8 cellular contexts compared by ENCODE assay signal in the genomic region with DNA sequence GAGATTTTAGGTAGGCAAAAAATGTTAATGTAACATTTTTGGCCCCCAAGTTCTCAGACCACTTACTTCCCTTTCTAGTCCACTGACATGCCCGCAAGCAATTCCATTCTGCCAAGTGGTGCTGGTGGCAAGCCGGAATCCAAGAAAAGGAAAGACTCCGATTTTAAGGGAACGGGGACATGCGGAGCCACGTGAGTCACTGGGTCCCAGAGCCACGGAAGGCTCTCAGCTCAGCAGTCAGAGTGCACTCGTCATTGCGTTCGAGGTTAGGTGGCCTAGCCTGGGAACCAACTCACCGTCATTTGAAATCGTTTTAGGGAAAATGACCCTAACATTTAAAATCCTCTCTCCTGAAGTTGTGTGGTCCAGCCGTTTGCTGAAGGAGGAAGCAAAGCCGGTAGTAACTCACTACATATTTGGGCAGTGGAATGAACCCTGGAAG. TPM values are rescaled to one million over a fixed set of nuclear protein-coding genes. Genes with fewer than 3 reads are reported as not detected.
DNase-seq lines count a peak whose midpoint lies in the region; ATAC-seq and TF ChIP-seq lines count a peak whose summit lies in the region.

No MANE protein-coding gene starts in this region.

- no peaks in the 10 kb centered on the region for H3K27me3 Mint-ChIP-seq in activated T-cell treated with anti-CD3 and anti-CD28 coated beads, Interleukin-2, amount 50 U/mL, for 72 hours (ENCODE audit: low read depth)

- peak overlapping the region; percentile 89 for H3K27ac ChIP-seq in DOHH2 (ENCODE audit: low read depth, low read length)
- no peak overlapping the region; the same call in 1 of the 2 replicates for H3K27ac ChIP-seq in Karpas-422 (ENCODE audit: low read length)

- H3K9me3 Mint-ChIP-seq in activated T-cell treated with anti-CD3 and anti-CD28 coated beads, Interleukin-2, amount 50 U/mL, for 72 hours, result peaks cover 0 to 2% of the 10 kb centered on the region in 2 donors

- H3K4me3 Mint-ChIP-seq in activated T-cell treated with anti-CD3 and anti-CD28 coated beads, Interleukin-2, amount 50 U/mL, for 72 hours, result peak overlapping the region; percentile 97

- H3K27ac Mint-ChIP-seq in activated T-cell treated with anti-CD3 and anti-CD28 coated beads, Interleukin-2, amount 50 U/mL, for 72 hours, result peak overlapping the region; percentile 90

- no peaks in the 10 kb centered on the region for H3K9me2 ChIP-seq in DOHH2 (replicated peaks; ENCODE audit: control insufficient read depth, low read length)
- no peaks in the 10 kb centered on the region for H3K9me2 ChIP-seq in Karpas-422 (replicated peaks; ENCODE audit: insufficient read depth, low read length)

- peaks cover 23% of the 10 kb centered on the region for H3K79me2 ChIP-seq in DOHH2 (ENCODE audit: control insufficient read depth, low read length)
- peaks cover 18% of the 10 kb centered on the region for H3K79me2 ChIP-seq in Karpas-422 (ENCODE audit: low read length)

- ATAC-seq in activated T-cell treated with anti-CD3 and anti-CD28 coated beads, Interleukin-2, amount 50 U/mL, for 72 hours (replicated peaks in 1 of 2), result no peak
- ATAC-seq in GM19328 (IDR thresholded peaks at IDR 0.05; ENCODE audit: unreplicated experiment) (no peak), GM21717 (IDR thresholded peaks at IDR 0.05; ENCODE audit: unreplicated experiment) (no peak), HG03108 (IDR thresholded peaks at IDR 0.05; ENCODE audit: unreplicated experiment) (no peak)

- H3K4me1 Mint-ChIP-seq in activated T-cell treated with anti-CD3 and anti-CD28 coated beads, Interleukin-2, amount 50 U/mL, for 72 hours (ENCODE audit: low read depth), result peaks cover 39% of the 10 kb centered on the region

- peak overlapping the region; percentile 91 for H3K9ac ChIP-seq in Karpas-422 (ENCODE audit: low read length)

- H2AFZ ChIP-seq in Karpas-422 (ENCODE audit: low read length), result peak overlapping the region; percentile 81; the same call in 1 of the 2 replicates

- H3K27me3 ChIP-seq in DOHH2 (ENCODE audit: control insufficient read depth, low read length) (peaks cover 6% of the 10 kb centered on the region; the same call in 1 of the 2 replicates), Karpas-422 (ENCODE audit: low read length) (no peaks in the 10 kb centered on the region)

- H3K4me3 ChIP-seq in DOHH2 (ENCODE audit: low read length) (peak overlapping the region; percentile 92), Karpas-422 (ENCODE audit: low read length) (peak overlapping the region; percentile 84)

- H3K36me3 ChIP-seq in DOHH2 (ENCODE audit: control insufficient read depth, low read length), result peaks cover 4% of the 10 kb centered on the region; the same call in 1 of the 2 replicates
- H3K36me3 ChIP-seq in Karpas-422 (ENCODE audit: insufficient read depth, low read length), result no peaks in the 10 kb centered on the region

- H3K9me3 ChIP-seq in DOHH2 (ENCODE audit: control insufficient read depth, insufficient read depth, low read length) (no peaks in the 10 kb centered on the region), Karpas-422 (ENCODE audit: low read length) (peaks cover 6% of the 10 kb centered on the region; the same call in 1 of the 2 replicates)

- H4K20me1 ChIP-seq in DOHH2 (ENCODE audit: control insufficient read depth, insufficient read depth, low read depth, low read length) (no peaks in the 10 kb centered on the region), Karpas-422 (ENCODE audit: insufficient read depth, low read depth, low read length) (no peaks in the 10 kb centered on the region)

- peaks cover 5% of the 10 kb centered on the region; the same call in 1 of the 2 replicates for H3F3A ChIP-seq in DOHH2 (ENCODE audit: control insufficient read depth, insufficient read depth)

- TF ChIP-seq CTCF in DOHH2 (IDR thresholded peaks at IDR 0.05; ENCODE audit: low read depth, low read length, poor library complexity, severe bottlenecking), result no peak

- peak overlapping the region; percentile 96 for H3K4me2 ChIP-seq in DOHH2 (ENCODE audit: low read length)
- H3K4me2 ChIP-seq in Karpas-422 (ENCODE audit: low read depth, low read length, poor library complexity, severe bottlenecking), result peak overlapping the region; percentile 93

- DNase-seq in Karpas-422 (no peak), glomerular visceral epithelial cell (ENCODE audit: extremely low spot score) (peak; percentile 30), occipital lobe (lab: John Stamatoyannopoulos, UW) (peak; percentile 18)
- peak; percentile 7 to 8 for DNase-seq in activated T-cell treated with anti-CD3 and anti-CD28 coated beads, Interleukin-2, amount 50 U/mL, for 72 hours

- peaks cover 2 to 5% of the 10 kb centered on the region in 2 donors for H3K36me3 Mint-ChIP-seq in activated T-cell treated with anti-CD3 and anti-CD28 coated beads, Interleukin-2, amount 50 U/mL, for 72 hours (ENCODE audit: insufficient read depth in 2 of 2)

- H3K4me1 ChIP-seq in DOHH2 (ENCODE audit: control insufficient read depth, low read length), result peaks cover 18% of the 10 kb centered on the region
- H3K4me1 ChIP-seq in Karpas-422 (ENCODE audit: low read length), result peaks cover 18% of the 10 kb centered on the region

RNA-seq across cellular contexts. Expression of a gene that starts 0.7 kb away (rescaled TPM):
- total RNA-seq in Karpas-422 (2014; rRNA removed; shearing (Covaris generic); ENCODE audit: low replicate concordance), result 15.2 and 16.1 TPM in 2 replicates
- total RNA-seq in activated T-cell treated with anti-CD3 and anti-CD28 coated beads, Interleukin-2, amount 50 U/mL, for 72 hours, result 10 to 100 TPM; 12.2 to 14.3 TPM
- total RNA-seq in occipital lobe, result 23.2 TPM

RNA-seq across cellular contexts. Expression of a gene that starts 41.4 kb away (rescaled TPM):
- total RNA-seq in Karpas-422 (2014; rRNA removed; shearing (Covaris generic); ENCODE audit: low replicate concordance), result 96.0 and 110 TPM in 2 replicates
- total RNA-seq in activated T-cell treated with anti-CD3 and anti-CD28 coated beads, Interleukin-2, amount 50 U/mL, for 72 hours, result 10 to 100 TPM; 51.5 to 54.3 TPM
- total RNA-seq in occipital lobe, result 44.1 TPM
